8 cellular contexts compared by ENCODE assay signal in the genomic region with DNA sequence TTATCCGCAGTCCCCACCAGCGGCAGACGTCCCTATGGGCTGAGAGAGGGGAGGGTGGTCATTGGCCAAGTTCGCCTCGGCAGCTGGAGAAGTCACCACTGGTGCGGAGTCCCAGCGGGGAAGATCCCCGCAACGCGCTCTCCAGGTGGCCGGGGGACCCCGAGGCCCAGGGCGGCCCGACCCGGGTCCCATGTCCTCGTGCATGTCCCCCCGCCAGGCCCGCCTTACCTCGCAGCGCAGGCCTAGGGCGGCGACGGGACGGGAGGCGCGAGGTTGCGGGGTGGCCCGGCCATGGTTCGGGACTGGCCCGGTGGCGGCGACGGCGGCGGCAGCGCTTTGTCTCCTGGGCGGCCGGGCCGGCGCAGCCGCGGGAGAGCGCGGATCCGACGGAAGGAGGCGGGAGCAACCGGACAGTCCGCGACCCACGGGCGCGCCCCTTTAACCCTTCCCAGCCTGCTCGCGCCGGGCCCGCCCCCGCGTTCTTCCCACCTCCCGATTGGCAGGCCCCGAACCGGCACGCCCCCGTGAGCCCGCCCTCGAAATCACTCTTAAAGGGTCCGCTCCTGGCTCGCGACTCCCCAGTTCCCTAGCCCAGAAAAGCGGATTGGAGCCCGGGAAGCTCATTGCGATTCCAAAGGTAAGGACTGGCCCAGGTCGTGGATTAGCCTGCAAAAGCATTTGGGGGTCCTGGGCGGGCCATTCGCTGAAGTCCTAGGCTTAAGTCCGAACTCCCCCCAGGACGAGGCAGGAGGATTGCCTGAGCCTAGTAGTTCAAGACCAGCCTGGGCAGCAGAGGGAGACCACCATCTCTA. TPM values are rescaled to one million over a fixed set of nuclear protein-coding genes. Genes with fewer than 3 reads are reported as not detected.
DNase-seq lines count a peak whose midpoint lies in the region; ATAC-seq and TF ChIP-seq lines count a peak whose summit lies in the region.

A gene with protein sequence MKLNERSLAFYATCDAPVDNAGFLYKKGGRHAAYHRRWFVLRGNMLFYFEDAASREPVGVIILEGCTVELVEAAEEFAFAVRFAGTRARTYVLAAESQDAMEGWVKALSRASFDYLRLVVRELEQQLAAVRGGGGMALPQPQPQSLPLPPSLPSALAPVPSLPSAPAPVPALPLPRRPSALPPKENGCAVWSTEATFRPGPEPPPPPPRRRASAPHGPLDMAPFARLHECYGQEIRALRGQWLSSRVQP (minus strand): TSS at position 412 of the 812 bp plus-strand sequence. CDS start 5,668 bp downstream, outside the sequence.

- H3K27me3 ChIP-seq in upper lobe of right lung, result no peaks in the 10 kb centered on the region

- intact Hi-C loops in left ventricle myocardium superior (cut with micrococcal nuclease), result no loop called here
- intact Hi-C loops in upper lobe of right lung (cut with DNase I), result no loop called here

- H3K27ac Mint-ChIP-seq in T-helper 1 cell treated with Interleukin-12 subunit alpha and Interleukin-12 subunit beta and Interleukin-4 antibody, amounts not matched to agents 30 μg/mL and 1 μg/mL, for 36 hours, result no peak within 1 kb of the TSS
- peak within 1 kb of the TSS; percentile 91 for H3K27ac Mint-ChIP-seq in progenitor cell of endocrine pancreas

- H3K4me3 ChIP-seq in upper lobe of right lung, result peak within 1 kb of the TSS; percentile 95

- CTCF ChIA-PET in GM10248 (lab: Yijun Ruan, JAX), result interaction anchor here (1.1 to 3.9 kb wide), 5 partner anchors 8 to 159 kb away, joined by 3 to 30 read pairs (median 5); no protein-coding TSS in a partner anchor

- H3K9me3 Mint-ChIP-seq in T-helper 1 cell treated with Interleukin-12 subunit alpha and Interleukin-12 subunit beta and Interleukin-4 antibody, amounts not matched to agents 30 μg/mL and 1 μg/mL, for 36 hours, result no peaks in the 10 kb centered on the region
- H3K9me3 Mint-ChIP-seq in progenitor cell of endocrine pancreas (ENCODE audit: low read depth), result no peaks in the 10 kb centered on the region

- peak within 1 kb of the TSS; percentile 68 for H3K27ac ChIP-seq in upper lobe of right lung

- TF ChIP-seq CTCF in GM10248 (IDR thresholded peaks at IDR 0.05; ENCODE audit: control extremely low read depth, extremely low read depth, low read depth, missing control alignments) (no peak), progenitor cell of endocrine pancreas (IDR thresholded peaks at IDR 0.05; ENCODE audit: unreplicated experiment) (no peak), upper lobe of right lung (IDR thresholded peaks at IDR 0.05) (no peak)

- H3K27me3 Mint-ChIP-seq in T-helper 1 cell treated with Interleukin-12 subunit alpha and Interleukin-12 subunit beta and Interleukin-4 antibody, amounts not matched to agents 30 μg/mL and 1 μg/mL, for 36 hours (ENCODE audit: low read depth), result peaks cover 18% of the 10 kb centered on the region
- H3K27me3 Mint-ChIP-seq in progenitor cell of endocrine pancreas, result peaks cover 10% of the 10 kb centered on the region

- no peaks in the 10 kb centered on the region for H3K36me3 Mint-ChIP-seq in T-helper 1 cell treated with Interleukin-12 subunit alpha and Interleukin-12 subunit beta and Interleukin-4 antibody, amounts not matched to agents 30 μg/mL and 1 μg/mL, for 36 hours (ENCODE audit: low read depth)
- H3K36me3 Mint-ChIP-seq in progenitor cell of endocrine pancreas (ENCODE audit: insufficient read depth), result peaks cover 8% of the 10 kb centered on the region

- peaks cover 24% of the 10 kb centered on the region for H3K4me1 ChIP-seq in upper lobe of right lung

- peak; percentile 93 for ATAC-seq in HG02642 (IDR thresholded peaks at IDR 0.05; ENCODE audit: poor library complexity, unreplicated experiment)
- ATAC-seq in left ventricle myocardium superior, result peak; percentile 92
- peak; percentile 98 for ATAC-seq in upper lobe of right lung

- POLR2A ChIA-PET in GM10248 (lab: Yijun Ruan, JAX), result no interaction called here

- no peaks in the 10 kb centered on the region for H3K9me3 ChIP-seq in upper lobe of right lung

- no peaks in the 10 kb centered on the region for H3K36me3 ChIP-seq in upper lobe of right lung

- peak within 1 kb of the TSS; percentile 81 for H3K4me3 Mint-ChIP-seq in T-helper 1 cell treated with Interleukin-12 subunit alpha and Interleukin-12 subunit beta and Interleukin-4 antibody, amounts not matched to agents 30 μg/mL and 1 μg/mL, for 36 hours
- H3K4me3 Mint-ChIP-seq in progenitor cell of endocrine pancreas (ENCODE audit: low read depth), result peak within 1 kb of the TSS; percentile 86

- DNase-seq in GM10248 (ENCODE audit: extremely low spot score), result peak; percentile 94
- DNase-seq in NCI-H1105 treated with DMSO at 0.1 percent for 48 hours (lab: John Stamatoyannopoulos, UW), result peak; percentile 80
- peak; percentile 26 to 92 (median 82) for DNase-seq in amygdala (lab: John Stamatoyannopoulos, UW)
- DNase-seq in left ventricle myocardium superior, result peak; percentile 98
- DNase-seq in progenitor cell of endocrine pancreas (ENCODE audit: low spot score, unreplicated experiment), result peak; percentile 86
- peak; percentile 98 for DNase-seq in upper lobe of right lung

- H3K4me1 Mint-ChIP-seq in T-helper 1 cell treated with Interleukin-12 subunit alpha and Interleukin-12 subunit beta and Interleukin-4 antibody, amounts not matched to agents 30 μg/mL and 1 μg/mL, for 36 hours (ENCODE audit: low read depth), result peaks cover 10% of the 10 kb centered on the region
- H3K4me1 Mint-ChIP-seq in progenitor cell of endocrine pancreas (ENCODE audit: low read depth), result peaks cover 16% of the 10 kb centered on the region

RNA-seq across cellular contexts. Expression of the gene that starts here (rescaled TPM):
- 28.6 TPM for total RNA-seq in left ventricle myocardium superior
- total RNA-seq in progenitor cell of endocrine pancreas, result 31.3 and 32.9 TPM in 2 replicates
- total RNA-seq in upper lobe of right lung, result 25.3 TPM

Comparison
In these comparisons a context has a peak if more than half of its experiments do, and no peak if none do; other contexts are left out.
1. Peak in every context shown above with its lines: DNase-seq, ATAC-seq, H3K4me3 ChIP-seq and H3K27ac ChIP-seq.